ENCODE assay signal across 12 cellular contexts in genomic region chr13:74966814-74967213, GRCh38.
DNase-seq lines count a peak whose midpoint lies in the region; ATAC-seq lines count a peak whose summit lies in the region.
"Had no signal": no experiment of that assay in that cellular context is flagged by ENCODE, and none has a peak within 500 bp of the region (broad histone marks: within the 10 kb centered on the region; RNA-seq: fewer than 3 reads in every experiment).

No MANE protein-coding gene starts in this region.

- H3K4me3 ChIP-seq in endocrine pancreas (ENCODE audit: control insufficient read depth, insufficient read depth, low read length) = peak overlapping the region; percentile 42

- CTCF ChIA-PET in activated naive CD4-positive, alpha-beta T cell treated with anti-CD3 and anti-CD28 coated beads for 36 hours (lab: Charles Lee) = no interaction called here

- no peaks in the 10 kb centered on the region for H3K27me3 ChIP-seq in endocrine pancreas (ENCODE audit: control insufficient read depth, insufficient read depth, low read length)

- peak; percentile 6 for DNase-seq in AG08395 (ENCODE audit: low spot score)
- DNase-seq in NCI-H128 (lab: John Stamatoyannopoulos, UW; ENCODE audit: unreplicated experiment) = peak; percentile 1
- peak; percentile 72 to 91 for DNase-seq in lung microvascular endothelial cell (ENCODE audit: low read depth in 2 of 2)
- DNase-seq in NCI-H187 treated with DMSO at 0.1 percent for 48 hours (lab: John Stamatoyannopoulos, UW) = no peak
- no peak for DNase-seq in activated naive CD4-positive, alpha-beta T cell treated with anti-CD3 and anti-CD28 coated beads for 36 hours
- no peak for DNase-seq in NOMO-1 treated with dmso at 0.1 percent for 144 hours (lab: John Stamatoyannopoulos, UW; ENCODE audit: unreplicated experiment)
- DNase-seq: activated naive CD8-positive, alpha-beta T cell treated with anti-CD3 and anti-CD28 coated beads, Interleukin-2, amount 50 U/mL, for 24 hours; effector memory CD8-positive, alpha-beta T cell; NCI-H446 had no signal

- no peaks in the 10 kb centered on the region for H3K36me3 ChIP-seq in endocrine pancreas (ENCODE audit: control insufficient read depth, insufficient read depth, low read length)

- no peaks in the 10 kb centered on the region for H3K4me1 ChIP-seq in endocrine pancreas (ENCODE audit: control insufficient read depth, insufficient read depth, low read length)

- H3K27me3 Mint-ChIP-seq in activated naive CD4-positive, alpha-beta T cell treated with anti-CD3 and anti-CD28 coated beads for 36 hours (ENCODE audit: low read depth) = peaks cover 7% of the 10 kb centered on the region
- H3K27me3 Mint-ChIP-seq: activated naive CD8-positive, alpha-beta T cell treated with anti-CD3 and anti-CD28 coated beads, Interleukin-2, amount 50 U/mL, for 24 hours; B cell had no signal

- H3K4me1 Mint-ChIP-seq in activated naive CD4-positive, alpha-beta T cell treated with anti-CD3 and anti-CD28 coated beads for 36 hours (ENCODE audit: low read depth) = no peaks in the 10 kb centered on the region
- H3K4me1 Mint-ChIP-seq: activated naive CD8-positive, alpha-beta T cell treated with anti-CD3 and anti-CD28 coated beads, Interleukin-2, amount 50 U/mL, for 24 hours; B cell had no signal

- H3K9me3 Mint-ChIP-seq in activated naive CD4-positive, alpha-beta T cell treated with anti-CD3 and anti-CD28 coated beads for 36 hours = no peaks in the 10 kb centered on the region
- H3K9me3 Mint-ChIP-seq: activated naive CD8-positive, alpha-beta T cell treated with anti-CD3 and anti-CD28 coated beads, Interleukin-2, amount 50 U/mL, for 24 hours had no signal

- no peaks in the 10 kb centered on the region for H3K36me3 Mint-ChIP-seq in activated naive CD4-positive, alpha-beta T cell treated with anti-CD3 and anti-CD28 coated beads for 36 hours (ENCODE audit: low read depth)

- intact Hi-C loops in activated naive CD4-positive, alpha-beta T cell treated with anti-CD3 and anti-CD28 coated beads for 36 hours (cut with micrococcal nuclease) = no loop called here

- H3K9ac ChIP-seq in endocrine pancreas (ENCODE audit: control insufficient read depth, insufficient read depth, low read length) = no peak overlapping the region

- H3K4me3 Mint-ChIP-seq in activated naive CD4-positive, alpha-beta T cell treated with anti-CD3 and anti-CD28 coated beads for 36 hours = no peak overlapping the region
- H3K4me3 Mint-ChIP-seq: activated naive CD8-positive, alpha-beta T cell treated with anti-CD3 and anti-CD28 coated beads, Interleukin-2, amount 50 U/mL, for 24 hours; B cell; effector memory CD8-positive, alpha-beta T cell had no signal

- H3K27ac Mint-ChIP-seq in activated naive CD4-positive, alpha-beta T cell treated with anti-CD3 and anti-CD28 coated beads for 36 hours = no peak overlapping the region
- H3K27ac Mint-ChIP-seq: activated naive CD8-positive, alpha-beta T cell treated with anti-CD3 and anti-CD28 coated beads, Interleukin-2, amount 50 U/mL, for 24 hours; B cell; effector memory CD8-positive, alpha-beta T cell had no signal

- no peak for ATAC-seq in HG02588 (IDR thresholded peaks at IDR 0.05; ENCODE audit: unreplicated experiment)
- ATAC-seq: activated naive CD8-positive, alpha-beta T cell treated with anti-CD3 and anti-CD28 coated beads, Interleukin-2, amount 50 U/mL, for 24 hours; effector memory CD8-positive, alpha-beta T cell had no signal

- H3K9me3 ChIP-seq in endocrine pancreas (ENCODE audit: control insufficient read depth, low read length) = no peaks in the 10 kb centered on the region

Comparison
In these comparisons a context has a peak if more than half of its experiments do, and no peak if none do; other contexts are left out.
1. DNase-seq: peak in AG08395 (single experiment), NCI-H128 (single experiment) and lung microvascular endothelial cell (2 of 2); none in NCI-H187 treated with DMSO at 0.1 percent for 48 hours (single experiment), activated naive CD4-positive, alpha-beta T cell treated with anti-CD3 and anti-CD28 coated beads for 36 hours (single experiment) and NOMO-1 treated with dmso at 0.1 percent for 144 hours (single experiment).